Comparison of ENCODE assay signal across 30 cellular contexts in genomic region chr2:100180503-100180902, GRCh38. TPM values are rescaled to one million over a fixed set of nuclear protein-coding genes. Genes with fewer than 3 reads are reported as not detected.
"Had no signal": no experiment of that assay in that cellular context is flagged by ENCODE, and none has a peak within 500 bp of the region (broad histone marks: within the 10 kb centered on the region; RNA-seq: fewer than 3 reads in every experiment).

No MANE protein-coding gene starts in this region.

- H2AFZ ChIP-seq: hepatocyte had no signal

- H3K9me3 ChIP-seq: left ventricle myocardium inferior, mucosa of descending colon, neutrophil, ovary, prostate gland, suprapubic skin, thoracic aorta, tibial nerve, vagina had no signal

- H3K36me3 Mint-ChIP-seq: naive thymus-derived CD4-positive, alpha-beta T cell; natural killer cell treated with Interleukin-12 subunit alpha and Interleukin-12 subunit beta and Interleukin-15 and Interleukin-18, amount 100 ng/mL, for 72 hours; type B pancreatic cell had no signal

- H3K4me3 Mint-ChIP-seq: naive thymus-derived CD4-positive, alpha-beta T cell; natural killer cell treated with Interleukin-12 subunit alpha and Interleukin-12 subunit beta and Interleukin-15 and Interleukin-18, amount 100 ng/mL, for 72 hours; neural crest cell; stimulated activated naive CD8-positive, alpha-beta T cell treated with anti-CD3 and anti-CD28 coated beads, Interleukin-15, Interleukin-2, amounts not matched to agents 100 ng/mL and 50 ng/mL, for 24 hours; type B pancreatic cell had no signal

- H3K4me2 ChIP-seq: hepatocyte had no signal

- H3K9me3 Mint-ChIP-seq: natural killer cell treated with Interleukin-12 subunit alpha and Interleukin-12 subunit beta and Interleukin-15 and Interleukin-18, amount 100 ng/mL, for 72 hours had no signal

- H3K79me2 ChIP-seq: hepatocyte had no signal

- ATAC-seq: mucosa of descending colon; naive thymus-derived CD4-positive, alpha-beta T cell; natural killer cell treated with Interleukin-12 subunit alpha and Interleukin-12 subunit beta and Interleukin-15 and Interleukin-18, amount 100 ng/mL, for 72 hours; right cardiac atrium; sciatic nerve had no signal

- H3K4me1 ChIP-seq: prostate gland, vagina had no signal

- H3K27ac Mint-ChIP-seq: naive thymus-derived CD4-positive, alpha-beta T cell; natural killer cell treated with Interleukin-12 subunit alpha and Interleukin-12 subunit beta and Interleukin-15 and Interleukin-18, amount 100 ng/mL, for 72 hours; stimulated activated naive CD8-positive, alpha-beta T cell treated with anti-CD3 and anti-CD28 coated beads, Interleukin-15, Interleukin-2, amounts not matched to agents 100 ng/mL and 50 ng/mL, for 24 hours; type B pancreatic cell had no signal

- H3K4me3 ChIP-seq: hepatocyte, left ventricle myocardium inferior, lung, mucosa of descending colon, ovary, prostate gland, skin epidermis, suprapubic skin, thoracic aorta, tibial nerve, vagina had no signal

- H3K27me3 Mint-ChIP-seq: naive thymus-derived CD4-positive, alpha-beta T cell; stimulated activated naive CD8-positive, alpha-beta T cell treated with anti-CD3 and anti-CD28 coated beads, Interleukin-15, Interleukin-2, amounts not matched to agents 100 ng/mL and 50 ng/mL, for 24 hours had no signal

- H3K27me3 ChIP-seq: hepatocyte, neutrophil, ovary, suprapubic skin, tibial nerve, vagina had no signal

- H3K36me3 ChIP-seq: left ventricle myocardium inferior, neutrophil, ovary, prostate gland, suprapubic skin, thoracic aorta, tibial nerve, vagina had no signal

- H3K27ac ChIP-seq: hepatocyte, left ventricle myocardium inferior, neutrophil, ovary, prostate gland, skin epidermis, suprapubic skin, thoracic aorta, tibial nerve, vagina had no signal

- DNase-seq: islet precursor cell; left ventricle myocardium inferior; mesendoderm; midbrain; mucosa of descending colon; naive thymus-derived CD4-positive, alpha-beta T cell; occipital lobe; ovary; retina; right cardiac atrium; stimulated activated CD4-positive, alpha-beta T cell treated with anti-CD3 and anti-CD28 coated beads, Interleukin-12 subunit alpha, Interleukin-12 subunit beta, amount 100 ng/mL, for 4 hours; stimulated activated CD4-positive, alpha-beta T cell treated with anti-CD3 and anti-CD28 coated beads, Interleukin-15, amount 100 ng/mL, for 24 hours; stimulated activated CD4-positive, alpha-beta T cell treated with anti-CD3 and anti-CD28 coated beads, Interleukin-2, amount 100 ng/mL, for 24 hours; stimulated activated CD4-positive, alpha-beta T cell treated with anti-CD3 and anti-CD28 coated beads, Interleukin-4, amount 100 ng/mL, for 1 hour; stimulated activated naive CD4-positive, alpha-beta T cell had no signal

RNA-seq across cellular contexts. Expression of gene AFF3, which starts 38.1 kb away (rescaled TPM):
- total RNA-seq: myocyte had no signal
